In the genomic region with DNA sequence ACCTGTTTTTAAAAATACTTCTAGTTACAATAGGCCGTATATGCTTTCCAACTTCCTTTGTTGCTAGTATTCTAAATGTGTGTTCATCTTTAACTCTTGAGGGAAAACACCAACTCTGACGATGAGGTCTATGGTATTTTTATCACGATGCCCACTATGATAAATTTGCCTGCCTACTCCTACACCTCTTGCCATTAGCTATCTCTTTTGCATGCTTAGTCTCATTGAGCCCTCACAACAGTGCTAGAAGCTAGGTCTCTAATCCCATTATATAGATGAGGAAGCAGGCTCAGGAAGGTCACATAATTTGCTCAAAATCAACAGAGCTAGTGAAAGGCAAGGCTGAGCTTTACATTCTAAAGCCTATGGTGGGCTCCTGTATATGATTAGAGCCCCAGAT, we compare ENCODE assay signal across 27 cellular contexts.
"Had no signal": no experiment of that assay in that cellular context is flagged by ENCODE, and none has a peak within 500 bp of the region (broad histone marks: within the 10 kb centered on the region; RNA-seq: fewer than 3 reads in every experiment).

No MANE protein-coding gene starts in this region.

- DNase-seq: effector CD8-positive, alpha-beta T cell; endodermal cell; foreskin fibroblast; gastrocnemius medialis; mucosa of descending colon; naive B cell; spleen; stimulated activated CD4-positive, alpha-beta T cell treated with anti-CD3 and anti-CD28 coated beads, Interleukin-4, amount 100 ng/mL, for 4 hours; transverse colon; upper lobe of right lung; uterus had no signal

- H3K27ac Mint-ChIP-seq: dendritic cell treated with granulocyte-macrophage colony-stimulating factor and Interleukin-4, amounts not matched to agents 40 ng/mL and 50 ng/mL, for 4 days; endodermal cell; memory B cell; mesothelial cell of epicardium; stimulated activated memory B cell treated with anti-CD40 and anti-IgM and Interleukin-4, amounts not matched to agents 10 μg/mL and 1 μg/mL and 100 μg/mL, for 72 hours; stimulated activated naive CD8-positive, alpha-beta T cell treated with anti-CD3 and anti-CD28 coated beads, Interleukin-15, Interleukin-2, amounts not matched to agents 100 ng/mL and 50 ng/mL, for 24 hours had no signal

- H3K27ac ChIP-seq: epithelial cell of prostate, gastrocnemius medialis, prostate gland, right atrium auricular region, spleen, thoracic aorta, transverse colon, upper lobe of right lung, uterus had no signal

- H3K9me3 Mint-ChIP-seq: dendritic cell treated with granulocyte-macrophage colony-stimulating factor and Interleukin-4, amounts not matched to agents 40 ng/mL and 50 ng/mL, for 4 days; endodermal cell; memory B cell; mesothelial cell of epicardium; naive B cell; natural killer cell treated with Interleukin-12 subunit alpha and Interleukin-12 subunit beta and Interleukin-15 and Interleukin-18, amount 100 ng/mL, for 72 hours; stimulated activated memory B cell treated with anti-CD40 and anti-IgM and Interleukin-4, amounts not matched to agents 10 μg/mL and 1 μg/mL and 100 μg/mL, for 72 hours; stimulated activated naive CD8-positive, alpha-beta T cell treated with anti-CD3 and anti-CD28 coated beads, Interleukin-15, Interleukin-2, amounts not matched to agents 100 ng/mL and 50 ng/mL, for 24 hours had no signal

- FAIRE-seq: colon, keratinocyte had no signal

- H3K27me3 Mint-ChIP-seq: dendritic cell treated with granulocyte-macrophage colony-stimulating factor and Interleukin-4, amounts not matched to agents 40 ng/mL and 50 ng/mL, for 4 days; memory B cell; naive B cell; natural killer cell treated with Interleukin-12 subunit alpha and Interleukin-12 subunit beta and Interleukin-15 and Interleukin-18, amount 100 ng/mL, for 72 hours; stimulated activated memory B cell treated with anti-CD40 and anti-IgM and Interleukin-4, amounts not matched to agents 10 μg/mL and 1 μg/mL and 100 μg/mL, for 72 hours; stimulated activated naive CD8-positive, alpha-beta T cell treated with anti-CD3 and anti-CD28 coated beads, Interleukin-15, Interleukin-2, amounts not matched to agents 100 ng/mL and 50 ng/mL, for 24 hours had no signal

- H3K27me3 ChIP-seq: gastrocnemius medialis, right atrium auricular region, spleen, transverse colon, upper lobe of right lung, uterus had no signal

- H3K4me3 Mint-ChIP-seq: dendritic cell treated with granulocyte-macrophage colony-stimulating factor and Interleukin-4, amounts not matched to agents 40 ng/mL and 50 ng/mL, for 4 days; endodermal cell; memory B cell; mesothelial cell of epicardium; naive B cell; natural killer cell treated with Interleukin-12 subunit alpha and Interleukin-12 subunit beta and Interleukin-15 and Interleukin-18, amount 100 ng/mL, for 72 hours; stimulated activated memory B cell treated with anti-CD40 and anti-IgM and Interleukin-4, amounts not matched to agents 10 μg/mL and 1 μg/mL and 100 μg/mL, for 72 hours; stimulated activated naive CD8-positive, alpha-beta T cell treated with anti-CD3 and anti-CD28 coated beads, Interleukin-15, Interleukin-2, amounts not matched to agents 100 ng/mL and 50 ng/mL, for 24 hours had no signal

- H3K4me1 Mint-ChIP-seq: mesothelial cell of epicardium had no signal

- H3K4me1 ChIP-seq: gastrocnemius medialis, prostate gland, transverse colon, upper lobe of right lung, uterus had no signal

- H3K4me3 ChIP-seq: gastrocnemius medialis, lung, mucosa of descending colon, prostate gland, right atrium auricular region, spleen, thoracic aorta, transverse colon, upper lobe of right lung, uterus had no signal

- ATAC-seq: esophagus mucosa; gastrocnemius medialis; left lobe of liver; mucosa of descending colon; natural killer cell treated with Interleukin-12 subunit alpha and Interleukin-12 subunit beta and Interleukin-15 and Interleukin-18, amount 100 ng/mL, for 72 hours; sciatic nerve; stimulated activated memory B cell treated with anti-CD40 and anti-IgM and Interleukin-4, amounts not matched to agents 10 μg/mL and 1 μg/mL and 100 μg/mL, for 72 hours; upper lobe of right lung had no signal

- H3K36me3 ChIP-seq: uterus had no signal

- H3K9me3 ChIP-seq: gastrocnemius medialis, mucosa of descending colon, prostate gland, right atrium auricular region, spleen, thoracic aorta, transverse colon, upper lobe of right lung, uterus had no signal
